In genomic region chr2:219692521-219692920, GRCh38 we compare ENCODE assay signal across 23 cellular contexts.
"Had no signal": no experiment of that assay in that cellular context is flagged by ENCODE, and none has a peak within 500 bp of the region (broad histone marks: within the 10 kb centered on the region; RNA-seq: fewer than 3 reads in every experiment).

No MANE protein-coding gene starts in this region.

- H3K9me3 ChIP-seq: SK-N-SH had no signal

- H3K4me3 Mint-ChIP-seq: IgD-negative memory B cell, T-cell had no signal

- H3K27ac ChIP-seq: KMS-11, RWPE1 had no signal

- H3K9ac ChIP-seq: KMS-11, SK-N-SH had no signal

- DNase-seq: MV-4-11, NCI-H1048, NCI-H1105, NCI-H1417, NCI-H146, NCI-H187, NCI-H2029, NCI-H2081 treated with DMSO at 0.1 percent for 48 hours, NCI-H2171, NCI-H226, NCI-H446, NCI-H510A, NCI-H524 treated with DMSO at 0.1 percent for 48 hours, NCI-H69, NCI-H774, SHP77, SK-N-SH, SW 1271, T-cell had no signal

- H3K4me3 ChIP-seq: K562 had no signal

- ATAC-seq: K562, T-cell had no signal

- H3K36me3 Mint-ChIP-seq: T-cell had no signal

- H3K4me2 ChIP-seq: KMS-11, SK-N-SH had no signal

- H3K4me1 Mint-ChIP-seq: IgD-negative memory B cell, T-cell had no signal

- H3K27ac Mint-ChIP-seq: IgD-negative memory B cell, T-cell had no signal

- H3K9me2 ChIP-seq: SK-N-SH had no signal
